In the genomic region with DNA sequence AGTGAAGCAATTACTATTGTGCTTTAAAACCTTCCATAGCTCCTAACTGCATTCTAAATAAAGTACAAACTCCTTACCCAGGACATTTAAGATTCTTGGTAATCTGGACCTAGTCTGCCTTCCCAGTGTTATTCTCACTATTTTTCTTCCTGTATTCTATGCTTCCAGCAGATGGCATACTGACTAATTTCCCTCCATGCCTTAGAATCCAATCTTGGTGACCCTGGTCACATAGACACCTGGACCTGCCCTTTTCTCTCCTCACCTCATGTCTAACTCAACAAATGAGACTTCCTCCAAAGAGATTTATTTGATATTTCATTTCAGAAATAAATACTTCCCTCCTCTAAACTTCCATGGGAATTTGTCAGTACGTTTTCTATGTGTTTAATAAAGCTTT, we compare ENCODE assay signal across 11 cellular contexts. TPM values are rescaled to one million over a fixed set of nuclear protein-coding genes. Genes with fewer than 3 reads are reported as not detected.
A peak's percentile ranks its signal among the peaks of the same experiment; 100 is the strongest.
DNase-seq lines count a peak whose midpoint lies in the region; ATAC-seq and TF ChIP-seq lines count a peak whose summit lies in the region.
"Had no signal": no experiment of that assay in that cellular context is flagged by ENCODE, and none has a peak within 500 bp of the region (broad histone marks: within the 10 kb centered on the region; RNA-seq: fewer than 3 reads in every experiment).

No MANE protein-coding gene starts in this region.

- H4K20me1 ChIP-seq in Loucy (ENCODE audit: insufficient read depth, low read length, poor library complexity, severe bottlenecking), result no peaks in the 10 kb centered on the region

- H3K9me2 ChIP-seq in Loucy (replicated peaks; ENCODE audit: low read depth, low read length), result no peaks in the 10 kb centered on the region

- no peak overlapping the region for H3K4me3 Mint-ChIP-seq in nephron

- intact Hi-C loops in posterior cingulate gyrus (cut with DNase I), result no loop called here

- DNase-seq in EH (ENCODE audit: low read depth) (peak; percentile 27), dermis blood vessel endothelial cell (peak; percentile 20), posterior cingulate gyrus (no peak), substantia nigra (lab: John Stamatoyannopoulos, UW) (no peak)
- DNase-seq: NCI-H1694 had no signal

- no peaks in the 10 kb centered on the region for H3K79me2 ChIP-seq in Loucy (ENCODE audit: insufficient read depth, low read length)

- no peak overlapping the region for H2AFZ ChIP-seq in Loucy (ENCODE audit: low read length)

- no peaks in the 10 kb centered on the region for H3K36me3 ChIP-seq in Loucy (ENCODE audit: insufficient read depth, low read length)
- H3K36me3 ChIP-seq: prostate gland had no signal

- H3K27ac Mint-ChIP-seq in nephron, result no peak overlapping the region

- no peaks in the 10 kb centered on the region for H3K36me3 Mint-ChIP-seq in nephron (ENCODE audit: low read depth)

- H3F3A ChIP-seq in Loucy (ENCODE audit: low read depth), result no peaks in the 10 kb centered on the region

- H3K9me3 Mint-ChIP-seq in nephron, result no peaks in the 10 kb centered on the region

- no peaks in the 10 kb centered on the region for H3K9me3 ChIP-seq in Loucy (ENCODE audit: insufficient read depth, low read depth, low read length)
- H3K9me3 ChIP-seq: prostate gland had no signal

- H3K4me3 ChIP-seq in Loucy (ENCODE audit: low read length, poor library complexity, severe bottlenecking), result no peak overlapping the region
- H3K4me3 ChIP-seq: prostate gland, SK-N-MC had no signal

- H3K27me3 Mint-ChIP-seq in nephron (ENCODE audit: low read depth), result no peaks in the 10 kb centered on the region

- H3K9ac ChIP-seq in Loucy (ENCODE audit: low read depth, low read length, poor library complexity, severe bottlenecking), result no peak overlapping the region

- TF ChIP-seq CTCF in Loucy (conservative IDR thresholded peaks at IDR 0.05; ENCODE audit: low read length) (peak; percentile 45), nephron (IDR thresholded peaks at IDR 0.05; ENCODE audit: unreplicated experiment in 3 of 3) (peak in 2 of 3 experiments; percentile 24 to 29)

- H3K4me1 ChIP-seq in Loucy (ENCODE audit: insufficient read depth, low read length, poor library complexity, severe bottlenecking), result no peaks in the 10 kb centered on the region
- H3K4me1 ChIP-seq: prostate gland had no signal

- no peak overlapping the region for H3K4me2 ChIP-seq in Loucy (ENCODE audit: low read depth, low read length, poor library complexity, severe bottlenecking)

- ATAC-seq in HG02970 (IDR thresholded peaks at IDR 0.05; ENCODE audit: low FRiP score, unreplicated experiment), result no peak
- ATAC-seq in GM21723 (IDR thresholded peaks at IDR 0.05; ENCODE audit: unreplicated experiment), result no peak

- H3K4me1 Mint-ChIP-seq in nephron, result no peaks in the 10 kb centered on the region

- no peaks in the 10 kb centered on the region for H3K27me3 ChIP-seq in Loucy (ENCODE audit: insufficient read depth, low read length, poor library complexity, severe bottlenecking)

- no peak overlapping the region for H3K27ac ChIP-seq in substantia nigra (ENCODE audit: low read depth, low read length, poor library complexity, severe bottlenecking)
- H3K27ac ChIP-seq: prostate gland, SK-N-MC had no signal

RNA-seq across cellular contexts. Expression of gene ROS1, which starts 25.8 kb away (rescaled TPM):
- under 0.01 TPM in 1 of 2 replicates, not detected in the other for total RNA-seq in dermis blood vessel endothelial cell

Comparison
In these comparisons a context has a peak if more than half of its experiments do, and no peak if none do; other contexts are left out.
1. DNase-seq: peak in EH (single experiment) and dermis blood vessel endothelial cell (single experiment); none in posterior cingulate gyrus (0 of 10) and substantia nigra (0 of 49).